In the genomic region with DNA sequence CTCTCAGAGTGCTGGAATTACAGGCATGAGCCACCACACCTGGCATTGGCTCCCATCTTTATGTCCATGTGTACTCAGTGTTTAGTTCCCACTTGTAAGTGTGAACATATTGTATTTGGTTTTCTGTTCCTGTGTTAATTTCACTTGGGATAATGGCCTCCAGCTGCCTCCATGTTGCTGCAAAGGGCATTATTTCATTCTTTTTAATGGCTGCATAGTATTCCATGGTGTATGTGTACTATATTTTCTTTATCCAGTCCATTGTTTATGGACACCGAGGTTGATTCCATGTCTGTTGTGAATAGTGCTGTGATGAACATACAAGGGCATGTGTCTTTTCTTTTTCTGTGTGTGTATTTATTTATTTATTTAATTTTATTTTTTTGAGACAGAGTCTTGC, we compare ENCODE assay signal across 7 cellular contexts.
"Had no signal": no experiment of that assay in that cellular context is flagged by ENCODE, and none has a peak within 500 bp of the region (broad histone marks: within the 10 kb centered on the region; RNA-seq: fewer than 3 reads in every experiment).

No MANE protein-coding gene starts in this region.

- ATAC-seq: HepG2 had no signal

- DNase-seq: IMR-90, KBM-7, KG1 had no signal

- H3K27ac ChIP-seq: HL-60 had no signal

- H3K9me3 Mint-ChIP-seq: IgD-negative memory B cell had no signal

- H3K27ac Mint-ChIP-seq: IgD-negative memory B cell had no signal

- FAIRE-seq: HepG2, HTR-8/SVneo had no signal
